16 cellular contexts compared by ENCODE assay signal in the genomic region with DNA sequence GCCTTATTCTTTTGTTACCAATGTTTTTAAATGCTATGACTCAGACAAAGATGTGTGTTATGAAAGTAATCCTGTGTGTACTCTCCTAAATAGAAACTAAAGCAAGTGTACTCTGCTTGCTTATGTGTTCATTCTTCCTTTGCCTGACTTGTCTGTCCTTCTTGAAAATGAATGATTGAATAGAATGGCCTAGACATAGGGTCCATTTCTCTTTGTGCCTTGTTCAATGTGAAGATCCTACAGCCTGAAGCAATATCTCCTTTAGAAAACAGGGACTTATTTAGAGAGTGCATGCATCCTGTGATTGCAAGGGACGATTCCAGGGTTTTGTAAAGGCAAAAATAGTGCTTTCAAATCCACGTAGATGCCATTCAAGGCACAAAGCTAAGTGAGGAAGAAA.
DNase-seq lines count a peak whose midpoint lies in the region; FAIRE-seq and TF ChIP-seq lines count a peak whose summit lies in the region.
"Had no signal": no experiment of that assay in that cellular context is flagged by ENCODE, and none has a peak within 500 bp of the region (broad histone marks: within the 10 kb centered on the region; RNA-seq: fewer than 3 reads in every experiment).

No MANE protein-coding gene starts in this region.

- no peaks in the 10 kb centered on the region for H3K4me1 Mint-ChIP-seq in CD14-positive monocyte
- H3K4me1 Mint-ChIP-seq: CD4-positive, alpha-beta memory T cell had no signal

- H3K9me3 ChIP-seq in transverse colon, result no peaks in the 10 kb centered on the region

- peaks cover 1% of the 10 kb centered on the region in 3 donors for H3K27me3 Mint-ChIP-seq in CD14-positive monocyte (ENCODE audit: low read depth in 3 of 3)
- H3K27me3 Mint-ChIP-seq: CD4-positive, alpha-beta memory T cell had no signal

- DNase-seq in GM12892 (ENCODE audit: insufficient read length) (no peak), SK-MEL-5 (ENCODE audit: low read depth, low spot score) (peak; percentile 92), epithelial cell of prostate (ENCODE audit: low read depth, low spot score) (peak; percentile 14), pons (ENCODE audit: low spot score) (peak; percentile 22), transverse colon (no peak), CD14-positive monocyte (ENCODE audit: low spot score) (no peak), HTR-8/SVneo (ENCODE audit: insufficient read length, low spot score) (no peak)
- DNase-seq: ACHN; Calu3; CD4-positive, alpha-beta memory T cell; GM23248; HCEC 1CT; IMR-90 had no signal

- H3K36me3 Mint-ChIP-seq in CD14-positive monocyte, result no peaks in the 10 kb centered on the region
- H3K36me3 Mint-ChIP-seq: CD4-positive, alpha-beta memory T cell had no signal

- TF ChIP-seq EP300 in transverse colon (IDR thresholded peaks at IDR 0.05; ENCODE audit: low read depth), result no peak

- no peak overlapping the region for H3K27ac Mint-ChIP-seq in CD14-positive monocyte
- H3K27ac Mint-ChIP-seq: CD4-positive, alpha-beta memory T cell had no signal

- H3K27ac ChIP-seq in epithelial cell of prostate (no peak overlapping the region), transverse colon (no peak overlapping the region)
- H3K27ac ChIP-seq: C4-2B, GM23248, HL-60 had no signal

- TF ChIP-seq POLR2A in GM12892 (IDR thresholded peaks at IDR 0.05; ENCODE audit: low read depth, low read length) (no peak), transverse colon (IDR thresholded peaks at IDR 0.05) (no peak)

- TF ChIP-seq CTCF in transverse colon (IDR thresholded peaks at IDR 0.05), result no peak
- no peak for TF ChIP-seq CTCF in CD14-positive monocyte (IDR thresholded peaks at IDR 0.05)

- H3K9me3 Mint-ChIP-seq in CD14-positive monocyte, result no peaks in the 10 kb centered on the region
- H3K9me3 Mint-ChIP-seq: CD4-positive, alpha-beta memory T cell had no signal

- H3K4me3 ChIP-seq in transverse colon, result no peak overlapping the region
- H3K4me3 ChIP-seq: GM23248, K562 had no signal

- FAIRE-seq in GM12892 (lab: Jason Lieb, UNC) (peak; percentile 48), HTR-8/SVneo (lab: Jason Lieb, UNC) (no peak)
- FAIRE-seq: K562 had no signal

- in situ Hi-C loops in SK-MEL-5 (cut with HindIII; ENCODE audit: low pct_unique_long_range_greater_than_20kb, low sequenced_read_pairs), result no loop called here
- in situ Hi-C loops in transverse colon (cut with MboI; ENCODE audit: low pct_ligation_motif_present in 1 of 4, low pct_unique_long_range_greater_than_20kb in 1 of 4, low sequenced_read_pairs in 3 of 4), result loop anchor here in 3 of 4 donors (10.0 to 25.0 kb wide), 2 partner anchors 799 to 801 kb away; no protein-coding TSS in a partner anchor

- H3K4me3 Mint-ChIP-seq in CD14-positive monocyte, result no peak overlapping the region
- H3K4me3 Mint-ChIP-seq: CD4-positive, alpha-beta memory T cell had no signal

- no peaks in the 10 kb centered on the region for H3K27me3 ChIP-seq in transverse colon

- WGBS in transverse colon (ENCODE audit: low coverage in 1 of 2), 2 donors, result 60 to 73% methylated on average over 1 to 2 of the region's 2 CpGs

- no peaks in the 10 kb centered on the region for H3K4me1 ChIP-seq in transverse colon

- no peaks in the 10 kb centered on the region for H3K36me3 ChIP-seq in transverse colon

- intact Hi-C loops in transverse colon (cut with DNase I; ENCODE audit: low total_unique reads), result no loop called here
- intact Hi-C loops in CD14-positive monocyte (cut with micrococcal nuclease), result no loop called here

Comparison
In these comparisons a context has a peak if more than half of its experiments do, and no peak if none do; other contexts are left out.
1. DNase-seq: peak in SK-MEL-5 (single experiment), epithelial cell of prostate (single experiment) and pons (single experiment); none in GM12892 (single experiment), transverse colon (single experiment), CD14-positive monocyte (single experiment) and HTR-8/SVneo (single experiment).